8 cellular contexts compared by ENCODE assay signal in genomic region chr21:33078907-33079582, GRCh38. TPM values are rescaled to one million over a fixed set of nuclear protein-coding genes. Genes with fewer than 3 reads are reported as not detected.
A peak's percentile ranks its signal among the peaks of the same experiment; 100 is the strongest.
DNase-seq lines count a peak whose midpoint lies in the region; ATAC-seq and TF ChIP-seq lines count a peak whose summit lies in the region.

No MANE protein-coding gene starts in this region.

- DNase-seq in activated effector memory CD4-positive, alpha-beta T cell treated with anti-CD3 and anti-CD28 coated beads, Interleukin-2, amount 50 U/mL, for 16 hours, result peak; percentile 62
- no peak for DNase-seq in activated effector memory CD4-positive, alpha-beta T cell treated with Interleukin-2 at 50 U/mL for 16 hours
- DNase-seq in HCT116 (ENCODE audit: low read depth, low spot score) (peak; percentile 70), M059J (ENCODE audit: low read depth) (peak; percentile 95), mesendoderm (peak; percentile 49), Caco-2 (no peak), esophagus muscularis mucosa (ENCODE audit: extremely low spot score) (no peak)
- peak; percentile 42 for DNase-seq in activated naive CD8-positive, alpha-beta T cell treated with anti-CD3 and anti-CD28 coated beads, Interleukin-2, amount 50 U/mL, for 24 hours

- intact Hi-C loops in HCT116 (cut with micrococcal nuclease) (no loop called here), Caco-2 (cut with micrococcal nuclease; ENCODE audit: unreplicated experiment) (no loop called here), esophagus muscularis mucosa (cut with DNase I) (no loop called here)

- no peak overlapping the region for H4K8ac ChIP-seq in mesendoderm (ENCODE audit: low read depth, low read length)

- H3K18ac ChIP-seq in mesendoderm (ENCODE audit: low read length), result no peak overlapping the region

- H3K27me3 ChIP-seq in HCT116 (ENCODE audit: insufficient read depth, low read length), result no peaks in the 10 kb centered on the region
- peaks cover 10% of the 10 kb centered on the region for H3K27me3 ChIP-seq in mesendoderm (ENCODE audit: insufficient read depth, low read length, poor library complexity)
- no peaks in the 10 kb centered on the region for H3K27me3 ChIP-seq in Caco-2 (replicated peaks; ENCODE audit: control insufficient read depth, insufficient read depth, low read length)
- peaks cover 0 to 52% (median 2%) of the 10 kb centered on the region in 4 donors for H3K27me3 ChIP-seq in esophagus muscularis mucosa

- H3K79me2 ChIP-seq in HCT116 (ENCODE audit: insufficient read depth, low read length) (no peaks in the 10 kb centered on the region), mesendoderm (ENCODE audit: control insufficient read depth, insufficient read depth, low read length) (no peaks in the 10 kb centered on the region)

- no peaks in the 10 kb centered on the region for H3K9me3 Mint-ChIP-seq in activated naive CD8-positive, alpha-beta T cell treated with anti-CD3 and anti-CD28 coated beads, Interleukin-2, amount 50 U/mL, for 24 hours
- H3K9me3 Mint-ChIP-seq in Caco-2 (ENCODE audit: unreplicated experiment), result no peaks in the 10 kb centered on the region

- no peak for TF ChIP-seq EP300 in esophagus muscularis mucosa (IDR thresholded peaks at IDR 0.05)

- H3K9me3 ChIP-seq in HCT116 (ENCODE audit: control insufficient read depth in 1 of 2, insufficient read depth in 1 of 2, low read depth in 1 of 2, low read length in 2 of 2), result no peaks in the 10 kb centered on the region
- no peaks in the 10 kb centered on the region for H3K9me3 ChIP-seq in Caco-2
- no peaks in the 10 kb centered on the region for H3K9me3 ChIP-seq in esophagus muscularis mucosa

- H3K27ac ChIP-seq in HCT116 (ENCODE audit: low read depth, low read length) (peak overlapping the region; percentile 11), mesendoderm (ENCODE audit: low read depth, low read length) (no peak overlapping the region), esophagus muscularis mucosa (replicated peaks in 1 of 4) (no peak overlapping the region)

- peaks cover 15% of the 10 kb centered on the region for H3K4me1 Mint-ChIP-seq in activated naive CD8-positive, alpha-beta T cell treated with anti-CD3 and anti-CD28 coated beads, Interleukin-2, amount 50 U/mL, for 24 hours
- no peaks in the 10 kb centered on the region for H3K4me1 Mint-ChIP-seq in Caco-2 (ENCODE audit: low read depth, unreplicated experiment)

- no peak overlapping the region for H2BK120ac ChIP-seq in mesendoderm (ENCODE audit: low read depth, low read length)

- H3K79me1 ChIP-seq in mesendoderm (ENCODE audit: low read length), result no peaks in the 10 kb centered on the region

- RAD21 ChIA-PET in HCT116 (lab: Charles Lee; ENCODE audit: low non-redundant PET in 1 of 2, low total read pairs in 2 of 2, uncharacterized antibody in 2 of 2, unreplicated experiment in 2 of 2), result no interaction called here

- H3K9ac ChIP-seq in HCT116 (ENCODE audit: low read length) (peak overlapping the region; percentile 29; the same call in 1 of the 2 replicates), mesendoderm (ENCODE audit: low read length) (no peak overlapping the region)

- POLR2A ChIA-PET in HCT116 (lab: Charles Lee) (interaction anchor here (0.8 to 1.0 kb wide), 2 partner anchors 12 to 246 kb away, joined by 3 to 6 read pairs; partner anchors contain the start of gene IFNAR1), Caco-2 (lab: Charles Lee) (no interaction called here)

- TF ChIP-seq CTCF in HCT116 (IDR thresholded peaks at IDR 0.05 in 2 of 3, conservative IDR thresholded peaks at IDR 0.05 in 1 of 3; ENCODE audit: borderline replicate concordance in 1 of 3, insufficient read depth in 1 of 3, low read depth in 2 of 3, low read length in 2 of 3), result no peak
- TF ChIP-seq CTCF in Caco-2 (IDR thresholded peaks at IDR 0.05; ENCODE audit: insufficient read depth in 1 of 2, low read depth in 1 of 2, low read length in 1 of 2, severe bottlenecking in 1 of 2, unreplicated experiment in 1 of 2), result no peak
- TF ChIP-seq CTCF in esophagus muscularis mucosa (IDR thresholded peaks at IDR 0.05), result no peak

- H2AK5ac ChIP-seq in mesendoderm (ENCODE audit: low read length), result no peak overlapping the region

- H3K27ac Mint-ChIP-seq in activated naive CD8-positive, alpha-beta T cell treated with anti-CD3 and anti-CD28 coated beads, Interleukin-2, amount 50 U/mL, for 24 hours, result peak overlapping the region; percentile 23
- H3K27ac Mint-ChIP-seq in Caco-2 (ENCODE audit: unreplicated experiment), result no peak overlapping the region

- no CpG with 5 or more reads among the region's 10 CpGs for WGBS in mesendoderm (ENCODE audit: extremely low coverage, insufficient coverage, low lambda C conversion rate)
- 64% methylated on average over 10 of the region's 10 CpGs for WGBS in esophagus muscularis mucosa

- TF ChIP-seq POLR2A in HCT116 (IDR thresholded peaks at IDR 0.05; ENCODE audit: borderline replicate concordance, extremely low read depth, insufficient read depth, insufficient read length) (no peak), esophagus muscularis mucosa (IDR thresholded peaks at IDR 0.05; ENCODE audit: low read depth) (no peak)

- H4K20me1 ChIP-seq in HCT116 (ENCODE audit: insufficient read depth), result no peaks in the 10 kb centered on the region

- ATAC-seq in HCT116, result peak; percentile 92
- ATAC-seq in activated naive CD8-positive, alpha-beta T cell treated with anti-CD3 and anti-CD28 coated beads, Interleukin-2, amount 50 U/mL, for 24 hours, result peak; percentile 97

- H3K27me3 Mint-ChIP-seq in activated naive CD8-positive, alpha-beta T cell treated with anti-CD3 and anti-CD28 coated beads, Interleukin-2, amount 50 U/mL, for 24 hours, result peaks cover 38% of the 10 kb centered on the region
- no peaks in the 10 kb centered on the region for H3K27me3 Mint-ChIP-seq in Caco-2 (ENCODE audit: insufficient read depth, unreplicated experiment)

- H3K4me1 ChIP-seq in HCT116 (ENCODE audit: control insufficient read depth in 1 of 2, insufficient read depth in 2 of 2, low read length in 2 of 2) (peaks cover 11 to 41% of the 10 kb centered on the region in 2 experiments), mesendoderm (ENCODE audit: control insufficient read depth, low read depth, low read length) (peaks cover 6% of the 10 kb centered on the region), Caco-2 (peaks cover 10% of the 10 kb centered on the region), esophagus muscularis mucosa (peaks cover 0 to 4% (median 0%) of the 10 kb centered on the region in 4 donors)

- H3K23ac ChIP-seq in mesendoderm (ENCODE audit: low read length), result no peak overlapping the region

- no peaks in the 10 kb centered on the region for H3K36me3 Mint-ChIP-seq in activated naive CD8-positive, alpha-beta T cell treated with anti-CD3 and anti-CD28 coated beads, Interleukin-2, amount 50 U/mL, for 24 hours (ENCODE audit: low read depth)
- H3K36me3 Mint-ChIP-seq in Caco-2 (ENCODE audit: insufficient read depth, unreplicated experiment), result no peaks in the 10 kb centered on the region

- H3K4me2 ChIP-seq in HCT116 (ENCODE audit: low read length), result peak overlapping the region; percentile 72
- no peak overlapping the region for H3K4me2 ChIP-seq in mesendoderm (ENCODE audit: low read length)

- H2AFZ ChIP-seq in HCT116 (ENCODE audit: low read depth, low read length, poor library complexity, severe bottlenecking), result peak overlapping the region; percentile 58

- BruUV-seq in HCT116 (replicated peaks; lab: Mats Ljungman, UMichigan), result no TSS peak
- no TSS peak for BruUV-seq in Caco-2 (replicated peaks; lab: Mats Ljungman, UMichigan)

- H3K4me3 ChIP-seq in HCT116 (replicated peaks in 1 of 2; ENCODE audit: low read depth in 1 of 2, low read length in 2 of 2), result peak overlapping the region in 1 of 2 experiments; percentile 32; a peak in 2 of 4 replicates
- H3K4me3 ChIP-seq in mesendoderm (ENCODE audit: low read length), result no peak overlapping the region
- H3K4me3 ChIP-seq in Caco-2 (ENCODE audit: low read depth, low read length), result no peak overlapping the region
- H3K4me3 ChIP-seq in esophagus muscularis mucosa, result no peak overlapping the region

- H3K4ac ChIP-seq in mesendoderm (ENCODE audit: low read depth, low read length), result no peak overlapping the region

- CTCF ChIA-PET in HCT116 (lab: Charles Lee), result interaction anchor here (1.0 to 1.5 kb wide), 2 partner anchors 17 to 139 kb away, joined by 3 to 5 read pairs; no protein-coding TSS in a partner anchor
- CTCF ChIA-PET in Caco-2 (lab: Charles Lee), result no interaction called here

- H3K56ac ChIP-seq in mesendoderm (ENCODE audit: low read length), result no peak overlapping the region

- no peak overlapping the region for H4K5ac ChIP-seq in mesendoderm (ENCODE audit: low read length)

- no peak overlapping the region for H2BK5ac ChIP-seq in mesendoderm (ENCODE audit: low read length)

- TF ChIP-seq RAD21 in HCT116 (IDR thresholded peaks at IDR 0.05; ENCODE audit: low read depth), result no peak

- no peaks in the 10 kb centered on the region for H3K36me3 ChIP-seq in HCT116 (ENCODE audit: control insufficient read depth in 1 of 2, insufficient read depth in 2 of 2, low read length in 2 of 2)
- no peaks in the 10 kb centered on the region for H3K36me3 ChIP-seq in mesendoderm (ENCODE audit: control insufficient read depth, insufficient read depth, low read length)
- no peaks in the 10 kb centered on the region for H3K36me3 ChIP-seq in Caco-2 (ENCODE audit: control insufficient read depth, insufficient read depth, low read length)
- H3K36me3 ChIP-seq in esophagus muscularis mucosa, result no peaks in the 10 kb centered on the region

- H3K9me2 ChIP-seq in HCT116 (ENCODE audit: insufficient read depth), result no peaks in the 10 kb centered on the region

- H3K4me3 Mint-ChIP-seq in activated naive CD8-positive, alpha-beta T cell treated with anti-CD3 and anti-CD28 coated beads, Interleukin-2, amount 50 U/mL, for 24 hours, result no peak overlapping the region
- no peak overlapping the region for H3K4me3 Mint-ChIP-seq in Caco-2 (ENCODE audit: unreplicated experiment)

- no peak overlapping the region for H2BK15ac ChIP-seq in mesendoderm (replicated peaks; ENCODE audit: low read depth)

RNA-seq across cellular contexts. Expression of gene OLIG1, which starts 9.1 kb away (rescaled TPM):
- total RNA-seq in HCT116 (2021; ENCODE audit: unreplicated experiment) (not detected), Caco-2 (2022) (not detected in 2 replicates), esophagus muscularis mucosa (not detected)
- polyA plus RNA-seq in HCT116 (2012), result not detected in 2 replicates
- total RNA-seq in M059J (2014; rRNA removed; shearing (Covaris generic)), result not detected in 2 replicates
- polyA plus RNA-seq in mesendoderm (2013, experiment 1 of 2), result 0.17 TPM
- polyA plus RNA-seq in mesendoderm (2013, experiment 2 of 2), result not detected

RNA-seq across cellular contexts. Expression of gene OLIG2, which starts 53.3 kb away (rescaled TPM):
- total RNA-seq in HCT116 (2021; ENCODE audit: unreplicated experiment), result not detected
- polyA plus RNA-seq in HCT116 (2012), result not detected in 2 replicates
- not detected in 2 replicates for total RNA-seq in M059J (2014; rRNA removed; shearing (Covaris generic))
- 0.55 TPM for polyA plus RNA-seq in mesendoderm (2013, experiment 1 of 2)
- polyA plus RNA-seq in mesendoderm (2013, experiment 2 of 2), result 0.60 TPM
- not detected in 2 replicates for total RNA-seq in Caco-2 (2022)
- total RNA-seq in esophagus muscularis mucosa, result not detected

Comparison
In these comparisons a context has a peak if more than half of its experiments do, and no peak if none do; other contexts are left out.
1. DNase-seq: peak in activated effector memory CD4-positive, alpha-beta T cell treated with anti-CD3 and anti-CD28 coated beads, Interleukin-2, amount 50 U/mL, for 16 hours (single experiment), HCT116 (single experiment), M059J (single experiment), activated naive CD8-positive, alpha-beta T cell treated with anti-CD3 and anti-CD28 coated beads, Interleukin-2, amount 50 U/mL, for 24 hours (single experiment) and mesendoderm (single experiment); none in activated effector memory CD4-positive, alpha-beta T cell treated with Interleukin-2 at 50 U/mL for 16 hours (single experiment), Caco-2 (0 of 2) and esophagus muscularis mucosa (single experiment).